ENCODE assay signal across 13 cellular contexts in genomic region chr22:32761251-32761903, GRCh38. TPM values are rescaled to one million over a fixed set of nuclear protein-coding genes. Genes with fewer than 3 reads are reported as not detected.
DNase-seq lines count a peak whose midpoint lies in the region; ATAC-seq and TF ChIP-seq lines count a peak whose summit lies in the region.
"Had no signal": no experiment of that assay in that cellular context is flagged by ENCODE, and none has a peak within 500 bp of the region (broad histone marks: within the 10 kb centered on the region; RNA-seq: fewer than 3 reads in every experiment).

No MANE protein-coding gene starts in this region.

- H3K4me3 ChIP-seq in AG10803 (ENCODE audit: low read length) (no peak overlapping the region), gastroesophageal sphincter (no peak overlapping the region)
- H3K4me3 ChIP-seq: GM12878 had no signal

- H3K4me1 ChIP-seq in gastroesophageal sphincter, result peaks cover 0 to 22% (median 8%) of the 10 kb centered on the region in 3 donors

- peak overlapping the region in 3 of 4 donors; percentile 8 to 55 (median 41) for H3K27ac ChIP-seq in gastroesophageal sphincter

- H3K27me3 ChIP-seq in gastroesophageal sphincter, result peaks cover 11% of the 10 kb centered on the region

- H3K36me3 ChIP-seq in gastroesophageal sphincter, result no peaks in the 10 kb centered on the region

- peaks cover 0 to under 1% (median 0%) of the 10 kb centered on the region in 3 donors for H3K9me3 ChIP-seq in gastroesophageal sphincter

- peak; percentile 31 for DNase-seq in AG10803 (ENCODE audit: low read depth)
- DNase-seq in RPMI7951 (ENCODE audit: low read depth), result peak; percentile 95
- no peak for DNase-seq in sciatic nerve (ENCODE audit: low spot score)
- no peak for DNase-seq in NOMO-1 treated with DMSO at 0.1 percent for 48 hours (lab: John Stamatoyannopoulos, UW; ENCODE audit: unreplicated experiment)
- DNase-seq: activated CD4-positive, CD25-positive, alpha-beta regulatory T cell treated with anti-CD3 and anti-CD28 coated beads, Interleukin-2, amount 50 U/mL, for 72 hours; AML-193; effector CD4-positive, alpha-beta T cell; occipital lobe had no signal

- TF ChIP-seq POLR2A in gastroesophageal sphincter (IDR thresholded peaks at IDR 0.05), result no peak

- no peak for TF ChIP-seq EP300 in gastroesophageal sphincter (IDR thresholded peaks at IDR 0.05)

- intact Hi-C loops in sciatic nerve (cut with DNase I), result no loop called here

- peak; percentile 29 for ATAC-seq in gastroesophageal sphincter
- peak; percentile 59 for ATAC-seq in sciatic nerve
- no peak for ATAC-seq in GM18861 (IDR thresholded peaks at IDR 0.05; ENCODE audit: unreplicated experiment)
- ATAC-seq in HG02884 (IDR thresholded peaks at IDR 0.05; ENCODE audit: unreplicated experiment), result no peak
- no peak for ATAC-seq in HG02870 (IDR thresholded peaks at IDR 0.05; ENCODE audit: unreplicated experiment)
- ATAC-seq: GM12878 had no signal

- no peak for TF ChIP-seq CTCF in AG10803 (conservative IDR thresholded peaks at IDR 0.05; ENCODE audit: low read length)
- no peak for TF ChIP-seq CTCF in gastroesophageal sphincter (IDR thresholded peaks at IDR 0.05)

- WGBS in gastroesophageal sphincter (ENCODE audit: low coverage in 1 of 2), 2 donors, result 66% methylated on average over 8 of the region's 9 CpGs; no CpG with 5 or more reads in 1 of the 2 donors

RNA-seq across cellular contexts. Expression of gene TIMP3, which starts 40.1 kb away (rescaled TPM):
- 544 and 593 TPM in 2 replicates for total RNA-seq in RPMI7951 (2014; rRNA removed; shearing (Covaris generic))
- total RNA-seq in gastroesophageal sphincter, result 100 to 1,000 TPM; 560 to 818 (median 738) TPM
- 560 TPM for total RNA-seq in sciatic nerve

Comparison
In these comparisons a context has a peak if more than half of its experiments do, and no peak if none do; other contexts are left out.
1. DNase-seq: peak in AG10803 (single experiment) and RPMI7951 (single experiment); none in sciatic nerve (single experiment) and NOMO-1 treated with DMSO at 0.1 percent for 48 hours (single experiment).
2. ATAC-seq: peak in gastroesophageal sphincter (single experiment) and sciatic nerve (single experiment); none in GM18861 (single experiment), HG02884 (single experiment) and HG02870 (single experiment).